In genomic region chr15:87038404-87038803, GRCh38 we compare ENCODE assay signal across 29 cellular contexts.
A peak's percentile ranks its signal among the peaks of the same experiment; 100 is the strongest.
DNase-seq lines count a peak whose midpoint lies in the region; ATAC-seq, FAIRE-seq and TF ChIP-seq lines count a peak whose summit lies in the region.
"Had no signal": no experiment of that assay in that cellular context is flagged by ENCODE, and none has a peak within 500 bp of the region (broad histone marks: within the 10 kb centered on the region; RNA-seq: fewer than 3 reads in every experiment).

No MANE protein-coding gene starts in this region.

- FAIRE-seq in astrocyte (lab: Jason Lieb, UNC): no peak
- FAIRE-seq in keratinocyte (lab: Jason Lieb, UNC): no peak
- FAIRE-seq: GM19239 had no signal

- no peaks in the 10 kb centered on the region for H3K36me3 ChIP-seq in astrocyte (ENCODE audit: insufficient read depth, low read length)
- no peaks in the 10 kb centered on the region for H3K36me3 ChIP-seq in keratinocyte (ENCODE audit: control insufficient read depth in 2 of 2, extremely low read depth in 1 of 2, insufficient read depth in 2 of 2, low read length in 2 of 2)
- no peaks in the 10 kb centered on the region for H3K36me3 ChIP-seq in SK-N-SH (replicated peaks in 1 of 2; ENCODE audit: control insufficient read depth in 1 of 2, insufficient read depth in 2 of 2, low read length in 1 of 2)
- H3K36me3 ChIP-seq: heart right ventricle, right lobe of liver, SJSA1, transverse colon had no signal

- H3K27me3 ChIP-seq in astrocyte (ENCODE audit: insufficient read depth, low read length): no peaks in the 10 kb centered on the region
- no peaks in the 10 kb centered on the region for H3K27me3 ChIP-seq in keratinocyte (ENCODE audit: control insufficient read depth, extremely low read depth, insufficient read depth, low read length)
- no peaks in the 10 kb centered on the region for H3K27me3 ChIP-seq in SK-N-SH (ENCODE audit: insufficient read depth)
- H3K27me3 ChIP-seq: heart right ventricle, right lobe of liver, SJSA1, transverse colon had no signal

- WGBS in SK-N-SH (ENCODE audit: low lambda C conversion rate): 49% methylated on average over 3 of the region's 3 CpGs

- H2AFZ ChIP-seq in astrocyte (ENCODE audit: low read depth, low read length) (peak overlapping the region; percentile 24), keratinocyte (ENCODE audit: control insufficient read depth, low read length) (peak overlapping the region; percentile 43), SK-N-SH (ENCODE audit: low read depth) (no peak overlapping the region)

- no peak for TF ChIP-seq EP300 in SK-N-SH (IDR thresholded peaks at IDR 0.05; ENCODE audit: borderline replicate concordance in 1 of 2, low read depth in 1 of 2, low read length in 1 of 2)

- H4K20me1 ChIP-seq in astrocyte (ENCODE audit: insufficient read depth, low read length) (no peaks in the 10 kb centered on the region), keratinocyte (ENCODE audit: control insufficient read depth, extremely low read depth, insufficient read depth, low read length) (no peaks in the 10 kb centered on the region), SK-N-SH (ENCODE audit: insufficient read depth) (no peaks in the 10 kb centered on the region)

- peaks cover 2% of the 10 kb centered on the region for H3K9me3 Mint-ChIP-seq in astrocyte (ENCODE audit: unreplicated experiment)
- H3K9me3 Mint-ChIP-seq in stimulated activated naive CD8-positive, alpha-beta T cell treated with anti-CD3 and anti-CD28 coated beads, Interleukin-15, amount 100 ng/mL, for 72 hours: peaks cover 0 to 5% of the 10 kb centered on the region in 2 donors
- H3K9me3 Mint-ChIP-seq: nephron had no signal

- H3K9me3 ChIP-seq in astrocyte (ENCODE audit: insufficient read depth, low read depth, low read length) (no peaks in the 10 kb centered on the region), keratinocyte (ENCODE audit: control insufficient read depth, low read depth, low read length) (no peaks in the 10 kb centered on the region), SK-N-SH (no peaks in the 10 kb centered on the region)
- H3K9me3 ChIP-seq: heart right ventricle, mucosa of descending colon, right lobe of liver, SJSA1, transverse colon had no signal

- H3K79me2 ChIP-seq in astrocyte (ENCODE audit: insufficient read depth, low read length) (no peaks in the 10 kb centered on the region), keratinocyte (ENCODE audit: control insufficient read depth, insufficient read depth, low read length) (no peaks in the 10 kb centered on the region), SK-N-SH (ENCODE audit: insufficient read depth) (no peaks in the 10 kb centered on the region)

- H3K4me1 Mint-ChIP-seq in astrocyte (ENCODE audit: low read depth, unreplicated experiment): peaks cover 25% of the 10 kb centered on the region
- no peaks in the 10 kb centered on the region for H3K4me1 Mint-ChIP-seq in stimulated activated naive CD8-positive, alpha-beta T cell treated with anti-CD3 and anti-CD28 coated beads, Interleukin-15, amount 100 ng/mL, for 72 hours
- H3K4me1 Mint-ChIP-seq: nephron, T-helper 17 cell had no signal

- POLR2A ChIA-PET in SK-N-SH (lab: Yijun Ruan, JAX): no interaction called here
- POLR2A ChIA-PET in GM10248 (lab: Yijun Ruan, JAX): no interaction called here

- H3K9me2 ChIP-seq in SK-N-SH: no peaks in the 10 kb centered on the region

- in situ Hi-C loops in KBM-7 (cut with MboI; ENCODE audit: low pct_unique_long_range_greater_than_20kb, low sequenced_read_pairs): no loop called here

- no peak for ATAC-seq in stimulated activated naive CD8-positive, alpha-beta T cell treated with anti-CD3 and anti-CD28 coated beads, Interleukin-15, amount 100 ng/mL, for 72 hours
- ATAC-seq: heart right ventricle, left ventricle myocardium superior, mucosa of descending colon, Panc1, right lobe of liver, T-helper 17 cell had no signal

- H3K4me2 ChIP-seq in astrocyte (ENCODE audit: low read length) (no peak overlapping the region), keratinocyte (ENCODE audit: control insufficient read depth, extremely low read depth, insufficient read depth, low read depth, low read length) (no peak overlapping the region), SK-N-SH (no peak overlapping the region)

- no peak overlapping the region for H3K4me3 Mint-ChIP-seq in astrocyte (ENCODE audit: unreplicated experiment)
- no peak overlapping the region for H3K4me3 Mint-ChIP-seq in stimulated activated naive CD8-positive, alpha-beta T cell treated with anti-CD3 and anti-CD28 coated beads, Interleukin-15, amount 100 ng/mL, for 72 hours
- H3K4me3 Mint-ChIP-seq: nephron, T-helper 17 cell had no signal

- no peak for TF ChIP-seq RAD21 in SK-N-SH (IDR thresholded peaks at IDR 0.05; ENCODE audit: low read length)

- no peaks in the 10 kb centered on the region for H3F3A ChIP-seq in SK-N-SH (replicated peaks; ENCODE audit: insufficient read depth)

- CTCF ChIA-PET in SK-N-SH (lab: Yijun Ruan, JAX) (interaction anchor here (1.3 kb wide), 1 partner anchor 30 kb away, joined by 3 read pairs; no protein-coding TSS in a partner anchor), GM10248 (lab: Yijun Ruan, JAX) (interaction anchor here (1.2 kb wide), 1 partner anchor 11 kb away, joined by 6 read pairs; no protein-coding TSS in a partner anchor)

- H3K4me3 ChIP-seq in astrocyte (ENCODE audit: insufficient read depth, low read depth, low read length): no peak overlapping the region
- no peak overlapping the region for H3K4me3 ChIP-seq in keratinocyte (ENCODE audit: control insufficient read depth in 2 of 3, extremely low read depth in 1 of 3, insufficient read depth in 2 of 3, low read depth in 1 of 3, low read length in 3 of 3)
- H3K4me3 ChIP-seq in SK-N-SH (ENCODE audit: low read depth in 2 of 2, low read length in 1 of 2): no peak overlapping the region
- H3K4me3 ChIP-seq: heart right ventricle, mucosa of descending colon, right lobe of liver, SJSA1, transverse colon had no signal

- TF ChIP-seq CTCF in astrocyte (IDR thresholded peaks at IDR 0.05; ENCODE audit: insufficient read depth, low read depth, low read length): no peak
- no peak for TF ChIP-seq CTCF in keratinocyte (optimal IDR thresholded peaks at IDR 0.05 in 1 of 3, IDR thresholded peaks at IDR 0.05 in 1 of 3, conservative IDR thresholded peaks at IDR 0.05 in 1 of 3; ENCODE audit: extremely low read depth in 1 of 3, insufficient read depth in 2 of 3, low read length in 3 of 3)
- no peak for TF ChIP-seq CTCF in SK-N-SH (IDR thresholded peaks at IDR 0.05)
- TF ChIP-seq CTCF in GM10248 (IDR thresholded peaks at IDR 0.05; ENCODE audit: control extremely low read depth, extremely low read depth, low read depth, missing control alignments): no peak

- peak; percentile 7 for DNase-seq in ELF-1 (ENCODE audit: low read depth, low spot score)
- peak; percentile 25 for DNase-seq in KBM-7
- DNase-seq in astrocyte (ENCODE audit: low read depth): no peak
- no peak for DNase-seq in keratinocyte (ENCODE audit: low read depth, low spot score)
- DNase-seq in SK-N-SH: no peak
- no peak for DNase-seq in stimulated activated naive CD8-positive, alpha-beta T cell treated with anti-CD3 and anti-CD28 coated beads, Interleukin-15, amount 100 ng/mL, for 72 hours
- DNase-seq in NCI-H82 treated with DMSO at 0.1 percent for 48 hours (lab: John Stamatoyannopoulos, UW; ENCODE audit: unreplicated experiment): no peak
- no peak for DNase-seq in GM10248 (ENCODE audit: extremely low spot score)
- DNase-seq: activated CD4-positive, alpha-beta T cell treated with anti-CD3 and anti-CD28 coated beads, Interleukin-2, amount 50 U/mL, for 48 hours; activated effector memory CD4-positive, alpha-beta T cell treated with Interleukin-2 at 50 U/mL for 16 hours; Calu3; foreskin fibroblast; heart right ventricle; IMR-90; left ventricle myocardium superior; mucosa of descending colon; NCI-H146; NCI-H510A treated with DMSO at 0.1 percent for 48 hours; NK-92 treated with Interleukin-12 subunit alpha and Interleukin-12 subunit beta, amount 100 ng/mL, for 24 hours; right lobe of liver; T-helper 17 cell; transverse colon had no signal

- dilution Hi-C loops in keratinocyte (cut with MboI; ENCODE audit: extremely low pct_ligation_motif_present, low sequenced_read_pairs): no loop called here

- no peak overlapping the region for H3K9ac ChIP-seq in astrocyte (ENCODE audit: low read length)
- H3K9ac ChIP-seq in keratinocyte (ENCODE audit: control insufficient read depth, extremely low read depth, insufficient read depth, low read length): no peak overlapping the region
- H3K9ac ChIP-seq in SK-N-SH: no peak overlapping the region

- H3K4me1 ChIP-seq in astrocyte (ENCODE audit: insufficient read depth, low read length): no peaks in the 10 kb centered on the region
- H3K4me1 ChIP-seq in keratinocyte (ENCODE audit: control insufficient read depth, extremely low read depth, insufficient read depth, low read length): no peaks in the 10 kb centered on the region
- H3K4me1 ChIP-seq in SK-N-SH (ENCODE audit: control insufficient read depth in 1 of 2, insufficient read depth in 2 of 2, low read depth in 1 of 2, low read length in 1 of 2): no peaks in the 10 kb centered on the region
- H3K4me1 ChIP-seq: heart right ventricle, right lobe of liver, SJSA1, transverse colon had no signal

- no peaks in the 10 kb centered on the region for H3K9me1 ChIP-seq in keratinocyte (ENCODE audit: control insufficient read depth, extremely low read depth, insufficient read depth, low read length)

- no peak overlapping the region for H3K27ac Mint-ChIP-seq in astrocyte (ENCODE audit: unreplicated experiment)
- H3K27ac Mint-ChIP-seq in stimulated activated naive CD8-positive, alpha-beta T cell treated with anti-CD3 and anti-CD28 coated beads, Interleukin-15, amount 100 ng/mL, for 72 hours: no peak overlapping the region
- H3K27ac Mint-ChIP-seq: nephron, T-helper 17 cell had no signal

- H3K27me3 Mint-ChIP-seq in astrocyte (ENCODE audit: low read depth, unreplicated experiment): no peaks in the 10 kb centered on the region
- H3K27me3 Mint-ChIP-seq in stimulated activated naive CD8-positive, alpha-beta T cell treated with anti-CD3 and anti-CD28 coated beads, Interleukin-15, amount 100 ng/mL, for 72 hours: peaks cover 19% of the 10 kb centered on the region

- H3K27ac ChIP-seq in astrocyte (ENCODE audit: low read depth, low read length): no peak overlapping the region
- no peak overlapping the region for H3K27ac ChIP-seq in keratinocyte (ENCODE audit: control insufficient read depth, insufficient read depth, low read length)
- H3K27ac ChIP-seq in SK-N-SH (ENCODE audit: low read depth in 2 of 2, low read length in 1 of 2): no peak overlapping the region
- H3K27ac ChIP-seq: C4-2B, epithelial cell of prostate, heart right ventricle, right lobe of liver, SJSA1, transverse colon, VCaP had no signal

- H3K36me3 Mint-ChIP-seq in astrocyte (ENCODE audit: low read depth, unreplicated experiment): no peaks in the 10 kb centered on the region

TF ChIP-seq in SK-N-SH, 30 proteins besides CTCF, POLR2A, EP300 and RAD21 (continues in another document):
- TF ChIP-seq RCOR1 (IDR thresholded peaks at IDR 0.05; ENCODE audit: low read length) (no peak), TAF1 (IDR thresholded peaks at IDR 0.05; ENCODE audit: borderline replicate concordance, low read depth, low read length) (no peak), GABPA (IDR thresholded peaks at IDR 0.05; ENCODE audit: low read depth) (no peak), YY1 (IDR thresholded peaks at IDR 0.05; ENCODE audit: low read depth) (no peak)

Comparison
In these comparisons a context has a peak if more than half of its experiments do, and no peak if none do; other contexts are left out.
1. DNase-seq: peak in ELF-1 (single experiment) and KBM-7 (single experiment); none in astrocyte (single experiment), keratinocyte (single experiment), SK-N-SH (single experiment), stimulated activated naive CD8-positive, alpha-beta T cell treated with anti-CD3 and anti-CD28 coated beads, Interleukin-15, amount 100 ng/mL, for 72 hours (0 of 2), NCI-H82 treated with DMSO at 0.1 percent for 48 hours (single experiment) and GM10248 (single experiment).